ENCODE assay signal across 1 cellular context in genomic region chr4:173410106-173410505, GRCh38.
TF ChIP-seq lines count a peak whose summit lies in the region.

No MANE protein-coding gene starts in this region.

TF ChIP-seq in HEK293T, 16 proteins besides CTCF, POLR2A, EP300 and RAD21 (continued from another document):
- TF ChIP-seq HDGF (IDR thresholded peaks at IDR 0.05; ENCODE audit: borderline replicate concordance) (no peak), LEF1 (IDR thresholded peaks at IDR 0.05; ENCODE audit: borderline replicate concordance) (no peak), ELF4 (IDR thresholded peaks at IDR 0.05) (no peak)
